12 cellular contexts compared by ENCODE assay signal in genomic region chr3:64865872-64866588, GRCh38.
"Had no signal": no experiment of that assay in that cellular context is flagged by ENCODE, and none has a peak within 500 bp of the region (broad histone marks: within the 10 kb centered on the region; RNA-seq: fewer than 3 reads in every experiment).

No MANE protein-coding gene starts in this region.

- H3K36me3 ChIP-seq: gastrocnemius medialis had no signal

- H3K9me3 ChIP-seq: gastrocnemius medialis, vagina had no signal

- DNase-seq: activated naive CD4-positive, alpha-beta T cell treated with anti-CD3 and anti-CD28 coated beads for 36 hours; gastrocnemius medialis; heart right ventricle; islet precursor cell; midbrain; naive B cell; stimulated activated CD4-positive, alpha-beta T cell treated with anti-CD3 and anti-CD28 coated beads, Interleukin-15, amount 100 ng/mL, for 24 hours; stimulated activated CD4-positive, alpha-beta T cell treated with anti-CD3 and anti-CD28 coated beads, Interleukin-4, amount 100 ng/mL, for 24 hours; stimulated activated naive CD4-positive, alpha-beta T cell had no signal

- H3K4me3 ChIP-seq: gastrocnemius medialis, heart right ventricle, tibial nerve, vagina had no signal

- H3K27ac ChIP-seq: gastrocnemius medialis, vagina had no signal

- H3K27me3 ChIP-seq: gastrocnemius medialis, heart right ventricle, tibial nerve, vagina had no signal

- ATAC-seq: activated CD4-positive, CD25-positive, alpha-beta regulatory T cell treated with anti-CD3 and anti-CD28 coated beads, Interleukin-2, amount 50 U/mL, for 24 hours; gastrocnemius medialis; heart right ventricle had no signal

- H3K4me1 ChIP-seq: gastrocnemius medialis had no signal
